ENCODE assay signal across 1 cellular context in genomic region chr17:80869476-80869875, GRCh38.
TF ChIP-seq lines count a peak whose summit lies in the region.

No MANE protein-coding gene starts in this region.

TF ChIP-seq in IMR-90, 13 proteins besides CTCF, POLR2A, EP300 and RAD21:
- TF ChIP-seq MAZ (IDR thresholded peaks at IDR 0.05; ENCODE audit: borderline replicate concordance, low read depth, low read length) = no peak
- TF ChIP-seq FOS (IDR thresholded peaks at IDR 0.05; ENCODE audit: low read depth, low read length) = no peak
- TF ChIP-seq RCOR1 (IDR thresholded peaks at IDR 0.05; ENCODE audit: insufficient replicate concordance, low read length) = no peak
- TF ChIP-seq SMC3 (IDR thresholded peaks at IDR 0.05; ENCODE audit: low read depth, low read length) = no peak
- TF ChIP-seq, protein P1, sequence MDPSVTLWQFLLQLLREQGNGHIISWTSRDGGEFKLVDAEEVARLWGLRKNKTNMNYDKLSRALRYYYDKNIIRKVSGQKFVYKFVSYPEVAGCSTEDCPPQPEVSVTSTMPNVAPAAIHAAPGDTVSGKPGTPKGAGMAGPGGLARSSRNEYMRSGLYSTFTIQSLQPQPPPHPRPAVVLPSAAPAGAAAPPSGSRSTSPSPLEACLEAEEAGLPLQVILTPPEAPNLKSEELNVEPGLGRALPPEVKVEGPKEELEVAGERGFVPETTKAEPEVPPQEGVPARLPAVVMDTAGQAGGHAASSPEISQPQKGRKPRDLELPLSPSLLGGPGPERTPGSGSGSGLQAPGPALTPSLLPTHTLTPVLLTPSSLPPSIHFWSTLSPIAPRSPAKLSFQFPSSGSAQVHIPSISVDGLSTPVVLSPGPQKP (IDR thresholded peaks at IDR 0.05; ENCODE audit: borderline replicate concordance, low read depth, low read length) = no peak
- no peak for TF ChIP-seq MXI1 (IDR thresholded peaks at IDR 0.05; ENCODE audit: borderline replicate concordance, low read depth, low read length)
- TF ChIP-seq RFX5 (IDR thresholded peaks at IDR 0.05; ENCODE audit: low read depth, low read length) = no peak
- no peak for TF ChIP-seq CEBPB (IDR thresholded peaks at IDR 0.05; ENCODE audit: low read depth, low read length)
- no peak for TF ChIP-seq CHD1 (IDR thresholded peaks at IDR 0.05; ENCODE audit: low read depth, low read length)
